Comparison of ENCODE assay signal across 1 cellular context in genomic region chr19:35352448-35353304, GRCh38.
TF ChIP-seq lines count a peak whose summit lies in the region.

No MANE protein-coding gene starts in this region.

TF ChIP-seq in H1, 55 proteins besides CTCF, POLR2A, EP300 and RAD21:
- TF ChIP-seq CREB1 (IDR thresholded peaks at IDR 0.05) (peak; percentile 73), FOSL1 (IDR thresholded peaks at IDR 0.05; ENCODE audit: insufficient read depth, low read depth, low read length) (no peak), MAX (IDR thresholded peaks at IDR 0.05) (0 out of 2 replicates have a peak, but pooled peaks have one; percentile 30), TEAD4 (IDR thresholded peaks at IDR 0.05; ENCODE audit: low read depth, low read length) (0 out of 2 replicates have a peak, but pooled peaks have one; percentile 12), GABPA (IDR thresholded peaks at IDR 0.05; ENCODE audit: borderline replicate concordance, insufficient read depth, low read length) (no peak; the same call in 1 of the 2 replicates), CBX5 (IDR thresholded peaks at IDR 0.05; ENCODE audit: low read depth, low read length) (no peak)
